ENCODE assay signal across 26 cellular contexts in the genomic region with DNA sequence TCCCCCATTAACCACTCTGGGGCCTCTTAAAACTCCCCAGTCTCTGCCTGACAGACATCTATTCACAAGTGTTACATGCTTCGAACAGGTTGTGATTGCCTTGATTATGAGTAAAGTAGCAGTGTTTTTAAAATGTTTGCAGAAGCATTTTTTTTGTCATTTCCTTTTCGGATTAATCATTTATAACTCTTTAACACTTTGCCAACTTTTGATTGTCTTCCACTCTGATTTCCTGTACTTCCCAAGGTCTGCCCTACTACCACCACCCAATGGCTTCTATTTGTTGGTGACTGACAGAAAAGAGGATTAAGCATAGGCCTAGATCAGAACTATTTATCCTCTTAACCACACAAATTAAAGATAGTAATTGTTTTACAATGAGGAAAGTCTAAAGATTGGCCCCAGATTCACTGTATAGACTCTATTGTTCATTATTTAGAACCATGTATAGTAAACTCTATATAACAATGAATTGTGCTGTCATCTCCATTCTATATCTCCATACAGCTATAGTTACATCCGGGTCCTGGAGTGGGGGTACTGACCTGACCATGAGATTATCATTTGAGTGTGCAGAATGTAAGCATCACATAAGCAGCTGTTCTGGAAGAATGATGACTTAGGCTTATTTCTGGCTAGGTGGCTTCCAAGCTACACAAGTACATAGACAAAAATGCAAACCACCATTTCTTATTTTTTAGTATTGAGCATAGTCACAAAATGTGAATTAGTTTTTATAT.
"Had no signal": no experiment of that assay in that cellular context is flagged by ENCODE, and none has a peak within 500 bp of the region (broad histone marks: within the 10 kb centered on the region; RNA-seq: fewer than 3 reads in every experiment).

No MANE protein-coding gene starts in this region.

- H3K9me3 ChIP-seq: ascending aorta, body of pancreas had no signal

- ATAC-seq: activated naive CD4-positive, alpha-beta T cell treated with anti-CD3 and anti-CD28 coated beads, Interleukin-2, amount 50 U/mL, for 72 hours; activated naive CD8-positive, alpha-beta T cell treated with anti-CD3 and anti-CD28 coated beads, Interleukin-2, amount 50 U/mL, for 24 hours; activated T-cell treated with anti-CD3 and anti-CD28 coated beads, Interleukin-2, amount 50 U/mL, for 4 hours; body of pancreas; K562; T-helper 17 cell had no signal

- DNase-seq: activated B cell treated with CpG ODN at 0.5 μM for 24 hours; activated CD4-positive, alpha-beta T cell treated with anti-CD3 and anti-CD28 coated beads for 1 hour; activated CD4-positive, alpha-beta T cell treated with anti-CD3 and anti-CD28 coated beads, Interleukin-2, amount 10 ng/mL, durations not matched to agents 24 days and 14 days; activated CD4-positive, alpha-beta T cell treated with anti-CD3 and anti-CD28 coated beads, Interleukin-2, amount 50 U/mL, for 48 hours; activated CD8-positive, alpha-beta memory T cell treated with anti-CD3 and anti-CD28 coated beads for 24 hours; activated effector memory CD4-positive, alpha-beta T cell treated with anti-CD3 and anti-CD28 coated beads, Interleukin-2, amount 50 U/mL, for 16 hours; activated naive CD4-positive, alpha-beta T cell treated with Interleukin-2 at 50 U/mL for 16 hours; activated naive CD8-positive, alpha-beta T cell treated with anti-CD3 and anti-CD28 coated beads, Interleukin-2, amount 50 U/mL, for 24 hours; activated T-cell treated with anti-CD3 and anti-CD28 coated beads, Interleukin-2, amount 50 U/mL, for 4 hours; amniotic stem cell; body of pancreas; central memory CD4-positive, alpha-beta T cell; Karpas-422; MM.1S; NCI-H1105; NCI-H1436; NCI-H187; NCI-H2081; NCI-H510A treated with DMSO at 0.1 percent for 48 hours; PC-9; SHP77 treated with DMSO at 0.1 percent for 48 hours; T-helper 17 cell; T-helper 9 cell had no signal

- H3K4me1 ChIP-seq: ascending aorta had no signal

- H3K4me3 ChIP-seq: ascending aorta, body of pancreas, K562, PC-9 had no signal

- H3K4me2 ChIP-seq: PC-9 had no signal

- H2AFZ ChIP-seq: PC-9 had no signal

- H3K27ac ChIP-seq: ascending aorta, body of pancreas, PC-9 had no signal

- H3K27me3 ChIP-seq: ascending aorta, body of pancreas had no signal

- H3K36me3 ChIP-seq: ascending aorta had no signal
